Comparison of ENCODE assay signal across 8 cellular contexts in genomic region chr2:232444409-232445148, GRCh38. TPM values are rescaled to one million over a fixed set of nuclear protein-coding genes. Genes with fewer than 3 reads are reported as not detected.
DNase-seq lines count a peak whose midpoint lies in the region; ATAC-seq and TF ChIP-seq lines count a peak whose summit lies in the region.

No MANE protein-coding gene starts in this region.

- no peak overlapping the region for H3K4me2 ChIP-seq in KMS-11

- no peaks in the 10 kb centered on the region for H3K4me1 ChIP-seq in KMS-11 (ENCODE audit: low read depth, poor library complexity, severe bottlenecking)

- H3K4me3 ChIP-seq in GM06990 (replicated peaks; ENCODE audit: low read depth, low read length): no peak overlapping the region
- no peak overlapping the region for H3K4me3 ChIP-seq in KMS-11 (IDR thresholded peaks at IDR 0.05; ENCODE audit: insufficient read depth, low read depth, low read length)
- H3K4me3 ChIP-seq in WERI-Rb-1 (ENCODE audit: low read depth, low read length): no peak overlapping the region
- no peak overlapping the region for H3K4me3 ChIP-seq in cardiac fibroblast (replicated peaks in 1 of 2; ENCODE audit: low read depth in 2 of 2, low read length in 2 of 2)

- peak; percentile 92 for TF ChIP-seq CTCF in GM06990 (IDR thresholded peaks at IDR 0.05; ENCODE audit: insufficient read depth, low read length, poor library complexity, severe bottlenecking)
- TF ChIP-seq CTCF in KMS-11 (conservative IDR thresholded peaks at IDR 0.05; ENCODE audit: low read depth, low read length): no peak; the same call in 1 of the 2 replicates
- TF ChIP-seq CTCF in WERI-Rb-1 (IDR thresholded peaks at IDR 0.05; ENCODE audit: low read depth, low read length): peak; percentile 83
- TF ChIP-seq CTCF in cardiac fibroblast (IDR thresholded peaks at IDR 0.05; ENCODE audit: low read depth, low read length): peak; percentile 93

- H4K20me1 ChIP-seq in KMS-11 (ENCODE audit: insufficient read depth): no peaks in the 10 kb centered on the region

- no peaks in the 10 kb centered on the region for H3K27me3 ChIP-seq in GM06990 (replicated peaks; ENCODE audit: control insufficient read depth, insufficient read depth, low read length)
- H3K27me3 ChIP-seq in KMS-11 (ENCODE audit: insufficient read depth, low read depth): no peaks in the 10 kb centered on the region
- no peaks in the 10 kb centered on the region for H3K27me3 ChIP-seq in WERI-Rb-1 (ENCODE audit: insufficient read depth, low read depth, severe bottlenecking)

- H3K9me3 ChIP-seq in WERI-Rb-1 (ENCODE audit: severe bottlenecking): no peaks in the 10 kb centered on the region

- H3K79me2 ChIP-seq in KMS-11 (ENCODE audit: insufficient read depth, low read depth): no peaks in the 10 kb centered on the region

- H3K36me3 ChIP-seq in GM06990 (ENCODE audit: control insufficient read depth, insufficient read depth, low read length) (no peaks in the 10 kb centered on the region), KMS-11 (ENCODE audit: insufficient read depth) (no peaks in the 10 kb centered on the region), WERI-Rb-1 (no peaks in the 10 kb centered on the region)

- no peak overlapping the region for H3K27ac ChIP-seq in KMS-11
- no peak overlapping the region; the same call in 1 of the 2 replicates for H3K27ac ChIP-seq in WERI-Rb-1

- DNase-seq in GM06990 (ENCODE audit: extremely low read depth, insufficient read length) (peak; percentile 37), WERI-Rb-1 (peak; percentile 75), cardiac fibroblast (ENCODE audit: low read depth in 2 of 2) (peak; percentile 62 to 77), mesenteric fat pad (ENCODE audit: low spot score) (peak; percentile 88), NCI-H2029 (lab: John Stamatoyannopoulos, UW) (no peak)
- peak; percentile 82 for DNase-seq in stimulated activated naive CD8-positive, alpha-beta T cell treated with anti-CD3 and anti-CD28 coated beads, Interleukin-15, Interleukin-2, amounts not matched to agents 100 U/mL and 50 U/mL, for 24 hours

- peak overlapping the region; percentile 57; the same call in 1 of the 2 replicates for H2AFZ ChIP-seq in KMS-11 (ENCODE audit: low read depth)

- no peak overlapping the region for H3K9ac ChIP-seq in KMS-11

- ATAC-seq in stimulated activated naive CD8-positive, alpha-beta T cell treated with anti-CD3 and anti-CD28 coated beads, Interleukin-15, Interleukin-2, amounts not matched to agents 100 U/mL and 50 U/mL, for 24 hours: peak; percentile 64
- no peak for ATAC-seq in GM18498 (IDR thresholded peaks at IDR 0.05; ENCODE audit: unreplicated experiment)

RNA-seq across cellular contexts. Expression of gene ALPI, which starts 11.4 kb away (rescaled TPM):
- 0.71 TPM for total RNA-seq in mesenteric fat pad

RNA-seq across cellular contexts. Expression of gene ALPG, which starts 37.9 kb away (rescaled TPM):
- not detected for total RNA-seq in mesenteric fat pad

RNA-seq across cellular contexts. Expression of gene ECEL1, which starts 43.1 kb away (rescaled TPM):
- 0.35 TPM for total RNA-seq in mesenteric fat pad
